In genomic region chr2:72988726-72989273, GRCh38 we compare ENCODE assay signal across 16 cellular contexts.
"Had no signal": no experiment of that assay in that cellular context is flagged by ENCODE, and none has a peak within 500 bp of the region (broad histone marks: within the 10 kb centered on the region; RNA-seq: fewer than 3 reads in every experiment).

No MANE protein-coding gene starts in this region.

- H3K27ac Mint-ChIP-seq: activated CD4-positive, alpha-beta T cell treated with anti-CD3 and anti-CD28 coated beads, Interleukin-2, amount 10 ng/mL, durations not matched to agents 24 days and 14 days; activated naive CD8-positive, alpha-beta T cell treated with anti-CD3 and anti-CD28 coated beads for 36 hours; effector memory CD8-positive, alpha-beta T cell; natural killer cell treated with Interleukin-12 subunit alpha and Interleukin-12 subunit beta and Interleukin-15 and Interleukin-18, amount 100 ng/mL, for 72 hours; stimulated activated memory B cell treated with anti-CD40 and anti-IgM and Interleukin-4, amounts not matched to agents 10 μg/mL and 1 μg/mL and 100 μg/mL, for 72 hours; T-helper 1 cell treated with Interleukin-12 subunit alpha and Interleukin-12 subunit beta and Interleukin-4 antibody, amounts not matched to agents 30 μg/mL and 1 μg/mL, for 36 hours; type B pancreatic cell; WTC11 had no signal

- H3K4me1 ChIP-seq: ascending aorta had no signal

- H3K36me3 Mint-ChIP-seq: activated naive CD8-positive, alpha-beta T cell treated with anti-CD3 and anti-CD28 coated beads for 36 hours; natural killer cell treated with Interleukin-12 subunit alpha and Interleukin-12 subunit beta and Interleukin-15 and Interleukin-18, amount 100 ng/mL, for 72 hours; type B pancreatic cell; WTC11 had no signal

- DNase-seq: activated CD4-positive, alpha-beta T cell treated with anti-CD3 and anti-CD28 coated beads, Interleukin-2, amount 10 ng/mL, durations not matched to agents 24 days and 14 days; activated gamma-delta T cell; activated naive CD8-positive, alpha-beta T cell treated with anti-CD3 and anti-CD28 coated beads for 36 hours; cerebellar nuclear complex; dermis blood vessel endothelial cell; effector memory CD8-positive, alpha-beta T cell; mesendoderm; occipital lobe had no signal

- ATAC-seq: effector memory CD8-positive, alpha-beta T cell; natural killer cell treated with Interleukin-12 subunit alpha and Interleukin-12 subunit beta and Interleukin-15 and Interleukin-18, amount 100 ng/mL, for 72 hours; stimulated activated memory B cell treated with anti-CD40 and anti-IgM and Interleukin-4, amounts not matched to agents 10 μg/mL and 1 μg/mL and 100 μg/mL, for 72 hours; WTC11 had no signal

- H3K4me1 Mint-ChIP-seq: activated CD4-positive, alpha-beta T cell treated with anti-CD3 and anti-CD28 coated beads, Interleukin-2, amount 10 ng/mL, durations not matched to agents 24 days and 14 days; activated naive CD8-positive, alpha-beta T cell treated with anti-CD3 and anti-CD28 coated beads for 36 hours; stimulated activated memory B cell treated with anti-CD40 and anti-IgM and Interleukin-4, amounts not matched to agents 10 μg/mL and 1 μg/mL and 100 μg/mL, for 72 hours had no signal

- H3K9me3 ChIP-seq: ascending aorta, breast epithelium had no signal

- H3K9me3 Mint-ChIP-seq: activated CD4-positive, alpha-beta T cell treated with anti-CD3 and anti-CD28 coated beads, Interleukin-2, amount 10 ng/mL, durations not matched to agents 24 days and 14 days; activated naive CD8-positive, alpha-beta T cell treated with anti-CD3 and anti-CD28 coated beads for 36 hours; effector memory CD8-positive, alpha-beta T cell; natural killer cell treated with Interleukin-12 subunit alpha and Interleukin-12 subunit beta and Interleukin-15 and Interleukin-18, amount 100 ng/mL, for 72 hours; stimulated activated memory B cell treated with anti-CD40 and anti-IgM and Interleukin-4, amounts not matched to agents 10 μg/mL and 1 μg/mL and 100 μg/mL, for 72 hours; T-helper 1 cell treated with Interleukin-12 subunit alpha and Interleukin-12 subunit beta and Interleukin-4 antibody, amounts not matched to agents 30 μg/mL and 1 μg/mL, for 36 hours; type B pancreatic cell; WTC11 had no signal

- H3K27me3 ChIP-seq: ascending aorta, breast epithelium had no signal

- H3K4me3 Mint-ChIP-seq: activated CD4-positive, alpha-beta T cell treated with anti-CD3 and anti-CD28 coated beads, Interleukin-2, amount 10 ng/mL, durations not matched to agents 24 days and 14 days; activated naive CD8-positive, alpha-beta T cell treated with anti-CD3 and anti-CD28 coated beads for 36 hours; effector memory CD8-positive, alpha-beta T cell; natural killer cell treated with Interleukin-12 subunit alpha and Interleukin-12 subunit beta and Interleukin-15 and Interleukin-18, amount 100 ng/mL, for 72 hours; stimulated activated memory B cell treated with anti-CD40 and anti-IgM and Interleukin-4, amounts not matched to agents 10 μg/mL and 1 μg/mL and 100 μg/mL, for 72 hours; T-helper 1 cell treated with Interleukin-12 subunit alpha and Interleukin-12 subunit beta and Interleukin-4 antibody, amounts not matched to agents 30 μg/mL and 1 μg/mL, for 36 hours; type B pancreatic cell; WTC11 had no signal

- H3K27ac ChIP-seq: epithelial cell of prostate had no signal

- H3K27me3 Mint-ChIP-seq: activated CD4-positive, alpha-beta T cell treated with anti-CD3 and anti-CD28 coated beads, Interleukin-2, amount 10 ng/mL, durations not matched to agents 24 days and 14 days; activated naive CD8-positive, alpha-beta T cell treated with anti-CD3 and anti-CD28 coated beads for 36 hours; effector memory CD8-positive, alpha-beta T cell; natural killer cell treated with Interleukin-12 subunit alpha and Interleukin-12 subunit beta and Interleukin-15 and Interleukin-18, amount 100 ng/mL, for 72 hours; stimulated activated memory B cell treated with anti-CD40 and anti-IgM and Interleukin-4, amounts not matched to agents 10 μg/mL and 1 μg/mL and 100 μg/mL, for 72 hours; type B pancreatic cell had no signal
